Comparison of ENCODE assay signal across 17 cellular contexts in genomic region chr12:91985002-91985767, GRCh38.
DNase-seq lines count a peak whose midpoint lies in the region; ATAC-seq, FAIRE-seq and TF ChIP-seq lines count a peak whose summit lies in the region.
"Had no signal": no experiment of that assay in that cellular context is flagged by ENCODE, and none has a peak within 500 bp of the region (broad histone marks: within the 10 kb centered on the region; RNA-seq: fewer than 3 reads in every experiment).

No MANE protein-coding gene starts in this region.

- peak overlapping the region; percentile 67; the same call in 2 of the 3 replicates for H3K4me2 ChIP-seq in A549

- H3K9me3 ChIP-seq in A549, result no peaks in the 10 kb centered on the region
- H3K9me3 ChIP-seq in ascending aorta, result no peaks in the 10 kb centered on the region

- TF ChIP-seq RAD21 in A549 (conservative IDR thresholded peaks at IDR 0.05 in 1 of 2, IDR thresholded peaks at IDR 0.05 in 1 of 2), result no peak

- TF ChIP-seq CTCF in A549 (IDR thresholded peaks at IDR 0.05) (no peak), ascending aorta (IDR thresholded peaks at IDR 0.05) (no peak)

- no peaks in the 10 kb centered on the region for H3K36me3 ChIP-seq in ascending aorta
- H3K36me3 ChIP-seq: WERI-Rb-1 had no signal

- no peak for TF ChIP-seq POLR2A in A549 (IDR thresholded peaks at IDR 0.05; ENCODE audit: low read length)

- H3K4me3 ChIP-seq in A549 (no peak overlapping the region), ascending aorta (no peak overlapping the region)
- H3K4me3 ChIP-seq: lung had no signal

- H3K27ac ChIP-seq in A549 (peak overlapping the region in 1 of 2 experiments; percentile 44; a peak in 3 of 6 replicates), ascending aorta (peak overlapping the region; percentile 62 to 64)
- H3K27ac ChIP-seq: WERI-Rb-1 had no signal

- in situ Hi-C loops in G401 (cut with HindIII; ENCODE audit: low sequenced_read_pairs), result no loop called here

- no peak for TF ChIP-seq EP300 in A549 (IDR thresholded peaks at IDR 0.05)

- no peaks in the 10 kb centered on the region for H3K27me3 ChIP-seq in ascending aorta

- intact Hi-C loops in ascending aorta (cut with DNase I), result loop anchor here (5.0 kb wide), 2 partner anchors 77 to 128 kb away; no protein-coding TSS in a partner anchor

- CTCF ChIA-PET in A549 (lab: Yijun Ruan, JAX), result interaction anchor here (1.7 to 2.6 kb wide), 2 partner anchors 174 to 604 kb away, joined by 4 to 8 read pairs; no protein-coding TSS in a partner anchor

- peaks cover 24% of the 10 kb centered on the region for H3K4me1 ChIP-seq in A549
- peaks cover 8 to 19% of the 10 kb centered on the region in 2 donors for H3K4me1 ChIP-seq in ascending aorta

- POLR2A ChIA-PET in A549 (lab: Yijun Ruan, JAX), result no interaction called here

- WGBS in A549 (ENCODE audit: missing lambda C conversion rate), result 78% methylated on average over 8 of the region's 8 CpGs

- FAIRE-seq in A549 (lab: Jason Lieb, UNC), result no peak
- FAIRE-seq: GM18507 had no signal

- ATAC-seq in A549 (no peak), GM21723 (IDR thresholded peaks at IDR 0.05; ENCODE audit: unreplicated experiment) (no peak), HG03354 (IDR thresholded peaks at IDR 0.05; ENCODE audit: poor library complexity, severe bottlenecking, unreplicated experiment) (no peak)
- ATAC-seq: stimulated activated effector memory CD8-positive, alpha-beta T cell treated with anti-CD3 and anti-CD28 coated beads, Interleukin-12 subunit alpha, Interleukin-12 subunit beta, amount 100 ng/mL, for 72 hours had no signal

- DNase-seq in A549 (ENCODE audit: low read depth in 1 of 2, low spot score in 1 of 2), result no peak
- peak; percentile 54 for DNase-seq in G401 (ENCODE audit: low spot score)
- DNase-seq in ascending aorta (ENCODE audit: low spot score in 2 of 2), result no peak
- peak; percentile 54 for DNase-seq in medulla oblongata (ENCODE audit: extremely low spot score)
- no peak for DNase-seq in NCI-H2196 treated with DMSO at 0.1 percent for 48 hours (lab: John Stamatoyannopoulos, UW; ENCODE audit: unreplicated experiment)
- DNase-seq in NCI-H524 treated with DMSO at 0.1 percent for 48 hours (lab: John Stamatoyannopoulos, UW), result no peak
- DNase-seq: activated T-cell treated with anti-CD3 and anti-CD28 coated beads, Interleukin-2, amount 50 U/mL, for 1 hour; endodermal cell; hippocampal formation; NCI-H1417 treated with DMSO at 0.1 percent for 48 hours; SIG-M5; WERI-Rb-1 had no signal

TF ChIP-seq in A549, 52 proteins besides CTCF, POLR2A, EP300 and RAD21:
- TF ChIP-seq USF2 (IDR thresholded peaks at IDR 0.05), result no peak
- TF ChIP-seq HES2 (IDR thresholded peaks at IDR 0.05), result no peak
- no peak for TF ChIP-seq FOXS1 (CRISPR knock-in tag; IDR thresholded peaks at IDR 0.05)
- no peak for TF ChIP-seq E2F6 (IDR thresholded peaks at IDR 0.05; ENCODE audit: borderline replicate concordance, low read depth)
- TF ChIP-seq CBX2 (IDR thresholded peaks at IDR 0.05; ENCODE audit: borderline replicate concordance, low read depth), result no peak
- TF ChIP-seq GATA3 (IDR thresholded peaks at IDR 0.05; ENCODE audit: borderline replicate concordance), result no peak
- no peak for TF ChIP-seq POLR2AphosphoS2 (conservative IDR thresholded peaks at IDR 0.05; ENCODE audit: low read length)
- no peak for TF ChIP-seq MAX (IDR thresholded peaks at IDR 0.05)
- no peak for TF ChIP-seq ZFP36 (IDR thresholded peaks at IDR 0.05; ENCODE audit: borderline replicate concordance, partially characterized antibody)
- TF ChIP-seq HDAC2 (IDR thresholded peaks at IDR 0.05), result no peak
- TF ChIP-seq JUNB (IDR thresholded peaks at IDR 0.05), result no peak
- TF ChIP-seq TP53 (CRISPR knock-in tag; IDR thresholded peaks at IDR 0.05), result no peak
- TF ChIP-seq EHMT2 (IDR thresholded peaks at IDR 0.05; ENCODE audit: low read depth), result no peak
- no peak for TF ChIP-seq CEBPB (IDR thresholded peaks at IDR 0.05)
- TF ChIP-seq RNF2 (IDR thresholded peaks at IDR 0.05; ENCODE audit: borderline replicate concordance, low read depth), result no peak

Comparison
In these comparisons a context has a peak if more than half of its experiments do, and no peak if none do; other contexts are left out.
1. DNase-seq: peak in G401 (single experiment) and medulla oblongata (single experiment); none in A549 (0 of 2), ascending aorta (0 of 2), NCI-H2196 treated with DMSO at 0.1 percent for 48 hours (single experiment) and NCI-H524 treated with DMSO at 0.1 percent for 48 hours (single experiment).